In genomic region chr10:69338133-69338456, GRCh38 we compare ENCODE assay signal across 9 cellular contexts. TPM values are rescaled to one million over a fixed set of nuclear protein-coding genes. Genes with fewer than 3 reads are reported as not detected.
A peak's percentile ranks its signal among the peaks of the same experiment; 100 is the strongest.
DNase-seq lines count a peak whose midpoint lies in the region; ATAC-seq and TF ChIP-seq lines count a peak whose summit lies in the region.
"Had no signal": no experiment of that assay in that cellular context is flagged by ENCODE, and none has a peak within 500 bp of the region (broad histone marks: within the 10 kb centered on the region; RNA-seq: fewer than 3 reads in every experiment).

No MANE protein-coding gene starts in this region.

- H3K27me3 ChIP-seq in CD4-positive, CD25-positive, alpha-beta regulatory T cell (ENCODE audit: control insufficient read depth, insufficient read depth, low read length), result no peaks in the 10 kb centered on the region
- H3K27me3 ChIP-seq in left ventricle myocardium inferior (ENCODE audit: low read depth), result no peaks in the 10 kb centered on the region
- H3K27me3 ChIP-seq in gastrocnemius medialis, result no peaks in the 10 kb centered on the region

- H3K27ac Mint-ChIP-seq in CD4-positive, CD25-positive, alpha-beta regulatory T cell, result peak overlapping the region; percentile 42 to 66 (median 65)
- peak overlapping the region; percentile 22 for H3K27ac Mint-ChIP-seq in activated naive CD8-positive, alpha-beta T cell treated with anti-CD3 and anti-CD28 coated beads, Interleukin-2, amount 50 U/mL, for 24 hours

- no peak for DNase-seq in CD4-positive, CD25-positive, alpha-beta regulatory T cell
- no peak for DNase-seq in activated naive CD8-positive, alpha-beta T cell treated with anti-CD3 and anti-CD28 coated beads, Interleukin-2, amount 50 U/mL, for 24 hours
- DNase-seq in left ventricle myocardium inferior (no peak), gastrocnemius medialis (no peak), Ammon's horn (ENCODE audit: low spot score) (no peak), GM13977 (ENCODE audit: low spot score) (no peak), COLO668 (lab: John Stamatoyannopoulos, UW; ENCODE audit: unreplicated experiment) (no peak)
- DNase-seq: activated naive CD4-positive, alpha-beta T cell treated with anti-CD3 and anti-CD28 coated beads, Interleukin-2, amount 10 ng/mL, durations not matched to agents 7 days and 5 days had no signal

- peak overlapping the region in 1 of 4 donors; percentile 60 for H3K4me3 Mint-ChIP-seq in CD4-positive, CD25-positive, alpha-beta regulatory T cell
- no peak overlapping the region for H3K4me3 Mint-ChIP-seq in activated naive CD8-positive, alpha-beta T cell treated with anti-CD3 and anti-CD28 coated beads, Interleukin-2, amount 50 U/mL, for 24 hours
- H3K4me3 Mint-ChIP-seq: activated naive CD4-positive, alpha-beta T cell treated with anti-CD3 and anti-CD28 coated beads, Interleukin-2, amount 10 ng/mL, durations not matched to agents 7 days and 5 days had no signal

- no peak overlapping the region for H3K27ac ChIP-seq in CD4-positive, CD25-positive, alpha-beta regulatory T cell (ENCODE audit: insufficient read depth, low read length, poor library complexity, severe bottlenecking)
- H3K27ac ChIP-seq in left ventricle myocardium inferior (replicated peaks) (peak overlapping the region; percentile 74), gastrocnemius medialis (peak overlapping the region; percentile 59 to 90 (median 72))

- H3K4me3 ChIP-seq in CD4-positive, CD25-positive, alpha-beta regulatory T cell (ENCODE audit: low read depth, low read length), result no peak overlapping the region
- peak overlapping the region; percentile 24 for H3K4me3 ChIP-seq in left ventricle myocardium inferior
- H3K4me3 ChIP-seq in gastrocnemius medialis, result no peak overlapping the region

- TF ChIP-seq CTCF in left ventricle myocardium inferior (IDR thresholded peaks at IDR 0.05; ENCODE audit: borderline replicate concordance) (no peak), gastrocnemius medialis (IDR thresholded peaks at IDR 0.05 in 4 of 5, conservative IDR thresholded peaks at IDR 0.05 in 1 of 5) (no peak), GM13977 (IDR thresholded peaks at IDR 0.05; ENCODE audit: extremely low read depth, insufficient read depth, missing control alignments) (no peak)

- H3K36me3 ChIP-seq in CD4-positive, CD25-positive, alpha-beta regulatory T cell (ENCODE audit: control insufficient read depth, insufficient read depth, low read length), result peaks cover 2% of the 10 kb centered on the region
- H3K36me3 ChIP-seq in left ventricle myocardium inferior, result no peaks in the 10 kb centered on the region
- H3K36me3 ChIP-seq in gastrocnemius medialis, result no peaks in the 10 kb centered on the region

- no peaks in the 10 kb centered on the region for H3K9me3 Mint-ChIP-seq in CD4-positive, CD25-positive, alpha-beta regulatory T cell
- no peaks in the 10 kb centered on the region for H3K9me3 Mint-ChIP-seq in activated naive CD8-positive, alpha-beta T cell treated with anti-CD3 and anti-CD28 coated beads, Interleukin-2, amount 50 U/mL, for 24 hours
- H3K9me3 Mint-ChIP-seq: activated naive CD4-positive, alpha-beta T cell treated with anti-CD3 and anti-CD28 coated beads, Interleukin-2, amount 10 ng/mL, durations not matched to agents 7 days and 5 days had no signal

- H3K9me3 ChIP-seq in CD4-positive, CD25-positive, alpha-beta regulatory T cell (ENCODE audit: control insufficient read depth in 2 of 2, low read length in 2 of 2), result no peaks in the 10 kb centered on the region
- no peaks in the 10 kb centered on the region for H3K9me3 ChIP-seq in left ventricle myocardium inferior (replicated peaks)
- H3K9me3 ChIP-seq in gastrocnemius medialis, result no peaks in the 10 kb centered on the region

- intact Hi-C loops in left ventricle myocardium inferior (cut with micrococcal nuclease), result no loop called here
- intact Hi-C loops in gastrocnemius medialis (cut with DNase I; ENCODE audit: low total_unique reads), result no loop called here

- H3K27me3 Mint-ChIP-seq in CD4-positive, CD25-positive, alpha-beta regulatory T cell, result no peaks in the 10 kb centered on the region
- no peaks in the 10 kb centered on the region for H3K27me3 Mint-ChIP-seq in activated naive CD8-positive, alpha-beta T cell treated with anti-CD3 and anti-CD28 coated beads, Interleukin-2, amount 50 U/mL, for 24 hours
- H3K27me3 Mint-ChIP-seq: activated naive CD4-positive, alpha-beta T cell treated with anti-CD3 and anti-CD28 coated beads, Interleukin-2, amount 10 ng/mL, durations not matched to agents 7 days and 5 days had no signal

- in situ Hi-C loops in gastrocnemius medialis (cut with MboI; ENCODE audit: low sequenced_read_pairs in 4 of 4) (no loop called here), GM13977 (cut with MboI; ENCODE audit: low pct_unique_long_range_greater_than_20kb, low sequenced_read_pairs, unreplicated experiment) (no loop called here)

- H3K4me1 Mint-ChIP-seq in CD4-positive, CD25-positive, alpha-beta regulatory T cell, result peaks cover 23 to 79% (median 57%) of the 10 kb centered on the region in 4 donors
- peaks cover 73% of the 10 kb centered on the region for H3K4me1 Mint-ChIP-seq in activated naive CD8-positive, alpha-beta T cell treated with anti-CD3 and anti-CD28 coated beads, Interleukin-2, amount 50 U/mL, for 24 hours

- H3K4me1 ChIP-seq in CD4-positive, CD25-positive, alpha-beta regulatory T cell (ENCODE audit: control insufficient read depth, insufficient read depth, low read length, poor library complexity, severe bottlenecking), result peaks cover 43% of the 10 kb centered on the region
- H3K4me1 ChIP-seq in left ventricle myocardium inferior (peaks cover 89% of the 10 kb centered on the region), gastrocnemius medialis (peaks cover 71 to 77% of the 10 kb centered on the region in 2 donors)

- peaks cover 8% of the 10 kb centered on the region for H3K36me3 Mint-ChIP-seq in CD4-positive, CD25-positive, alpha-beta regulatory T cell
- H3K36me3 Mint-ChIP-seq in activated naive CD8-positive, alpha-beta T cell treated with anti-CD3 and anti-CD28 coated beads, Interleukin-2, amount 50 U/mL, for 24 hours (ENCODE audit: low read depth), result peaks cover 16% of the 10 kb centered on the region

- no peak for TF ChIP-seq POLR2A in gastrocnemius medialis (IDR thresholded peaks at IDR 0.05)

- ATAC-seq in CD4-positive, CD25-positive, alpha-beta regulatory T cell (ENCODE audit: low read depth in 2 of 2), result no peak
- no peak for ATAC-seq in activated naive CD8-positive, alpha-beta T cell treated with anti-CD3 and anti-CD28 coated beads, Interleukin-2, amount 50 U/mL, for 24 hours
- ATAC-seq in gastrocnemius medialis, result no peak
- no peak for ATAC-seq in HG03097 (IDR thresholded peaks at IDR 0.05; ENCODE audit: low FRiP score, unreplicated experiment)

RNA-seq across cellular contexts. Expression of gene HK1, which starts 59.8 kb away (rescaled TPM):
- 86.4 TPM for total RNA-seq in CD4-positive, CD25-positive, alpha-beta regulatory T cell
- polyA plus RNA-seq in CD4-positive, CD25-positive, alpha-beta regulatory T cell, result 100 to 1,000 TPM in 3 of 4 donors, 10 to 100 TPM in 1; 95.6 to 115 (median 106) TPM
- total RNA-seq in left ventricle myocardium inferior (219 TPM), gastrocnemius medialis (100 to 1,000 TPM; 168 to 331 (median 246) TPM)
